Comparison of ENCODE assay signal across 19 cellular contexts in genomic region chr16:55466209-55466608, GRCh38. TPM values are rescaled to one million over a fixed set of nuclear protein-coding genes. Genes with fewer than 3 reads are reported as not detected.
"Had no signal": no experiment of that assay in that cellular context is flagged by ENCODE, and none has a peak within 500 bp of the region (broad histone marks: within the 10 kb centered on the region; RNA-seq: fewer than 3 reads in every experiment).

No MANE protein-coding gene starts in this region.

- H3K36me3 Mint-ChIP-seq: activated naive CD4-positive, alpha-beta T cell treated with anti-CD3 and anti-CD28 coated beads, Interleukin-2, amount 10 ng/mL, durations not matched to agents 7 days and 5 days; activated naive CD8-positive, alpha-beta T cell treated with anti-CD3 and anti-CD28 coated beads for 36 hours had no signal

- H3K27ac Mint-ChIP-seq: activated CD8-positive, alpha-beta T cell treated with anti-CD3 and anti-CD28 coated beads for 36 hours; activated naive CD4-positive, alpha-beta T cell treated with anti-CD3 and anti-CD28 coated beads, Interleukin-2, amount 10 ng/mL, durations not matched to agents 7 days and 5 days; activated naive CD8-positive, alpha-beta T cell treated with anti-CD3 and anti-CD28 coated beads for 36 hours; activated T-cell treated with anti-CD3 and anti-CD28 coated beads, Interleukin-2, amount 50 U/mL, for 72 hours; activated T-helper 2 cell treated with anti-CD3 and anti-CD28 coated beads, Interferon-gamma antibody, Interleukin-2, Interleukin-4, amounts not matched to agents 10 μg/mL and 5 μg/mL and 100 μg/mL, durations not matched to agents 14 hours and 24 hours and 36 hours; T-helper 1 cell treated with Interleukin-12 subunit alpha and Interleukin-12 subunit beta and Interleukin-4 antibody, amounts not matched to agents 30 μg/mL and 1 μg/mL, for 36 hours had no signal

- ATAC-seq: activated CD4-positive, CD25-positive, alpha-beta regulatory T cell treated with anti-CD3 and anti-CD28 coated beads, Interleukin-2, amount 50 U/mL, for 24 hours had no signal

- H3K9me3 Mint-ChIP-seq: activated CD8-positive, alpha-beta T cell treated with anti-CD3 and anti-CD28 coated beads for 36 hours; activated naive CD4-positive, alpha-beta T cell treated with anti-CD3 and anti-CD28 coated beads, Interleukin-2, amount 10 ng/mL, durations not matched to agents 7 days and 5 days; activated naive CD8-positive, alpha-beta T cell treated with anti-CD3 and anti-CD28 coated beads for 36 hours; activated T-cell treated with anti-CD3 and anti-CD28 coated beads, Interleukin-2, amount 50 U/mL, for 72 hours; activated T-helper 2 cell treated with anti-CD3 and anti-CD28 coated beads, Interferon-gamma antibody, Interleukin-2, Interleukin-4, amounts not matched to agents 10 μg/mL and 5 μg/mL and 100 μg/mL, durations not matched to agents 14 hours and 24 hours and 36 hours; T-helper 1 cell treated with Interleukin-12 subunit alpha and Interleukin-12 subunit beta and Interleukin-4 antibody, amounts not matched to agents 30 μg/mL and 1 μg/mL, for 36 hours had no signal

- DNase-seq: activated CD4-positive, alpha-beta T cell treated with anti-CD3 and anti-CD28 coated beads for 4 hours; activated CD8-positive, alpha-beta memory T cell treated with anti-CD3 and anti-CD28 coated beads, Interleukin-2, amount 50 U/mL, for 4 hours; activated CD8-positive, alpha-beta T cell treated with anti-CD3 and anti-CD28 coated beads for 36 hours; activated gamma-delta T cell treated with Interleukin-2 at 50 U/mL for 16 hours; activated naive CD4-positive, alpha-beta T cell treated with anti-CD3 and anti-CD28 coated beads, Interleukin-2, amount 10 ng/mL, durations not matched to agents 7 days and 5 days; activated naive CD8-positive, alpha-beta T cell treated with anti-CD3 and anti-CD28 coated beads for 36 hours; activated T-cell treated with anti-CD3 and anti-CD28 coated beads, Interleukin-2, amount 50 U/mL, for 72 hours; NCI-H1105 treated with DMSO at 0.1 percent for 48 hours; NCI-H1436 treated with DMSO at 0.1 percent for 48 hours; NCI-H187; NCI-H2081; NCI-H510A treated with DMSO at 0.1 percent for 48 hours; NCI-H69; NK-92 treated with Interleukin-12 subunit alpha and Interleukin-12 subunit beta, amount 100 ng/mL, for 24 hours; OCI-M1; SHP77 treated with DMSO at 0.1 percent for 48 hours had no signal

- H3K4me3 Mint-ChIP-seq: activated CD8-positive, alpha-beta T cell treated with anti-CD3 and anti-CD28 coated beads for 36 hours; activated naive CD4-positive, alpha-beta T cell treated with anti-CD3 and anti-CD28 coated beads, Interleukin-2, amount 10 ng/mL, durations not matched to agents 7 days and 5 days; activated naive CD8-positive, alpha-beta T cell treated with anti-CD3 and anti-CD28 coated beads for 36 hours; activated T-cell treated with anti-CD3 and anti-CD28 coated beads, Interleukin-2, amount 50 U/mL, for 72 hours; T-helper 1 cell treated with Interleukin-12 subunit alpha and Interleukin-12 subunit beta and Interleukin-4 antibody, amounts not matched to agents 30 μg/mL and 1 μg/mL, for 36 hours had no signal

- H3K4me1 Mint-ChIP-seq: activated naive CD4-positive, alpha-beta T cell treated with anti-CD3 and anti-CD28 coated beads, Interleukin-2, amount 10 ng/mL, durations not matched to agents 7 days and 5 days; activated naive CD8-positive, alpha-beta T cell treated with anti-CD3 and anti-CD28 coated beads for 36 hours had no signal

RNA-seq across cellular contexts. Expression of gene MMP2, which starts 12.8 kb away (rescaled TPM):
- total RNA-seq: activated CD8-positive, alpha-beta T cell treated with anti-CD3 and anti-CD28 coated beads for 36 hours; activated naive CD8-positive, alpha-beta T cell treated with anti-CD3 and anti-CD28 coated beads for 36 hours; activated T-cell treated with anti-CD3 and anti-CD28 coated beads, Interleukin-2, amount 50 U/mL, for 72 hours had no signal
